1 cellular context compared by ENCODE assay signal in genomic region chr15:74412159-74412558, GRCh38.
A peak's percentile ranks its signal among the peaks of the same experiment; 100 is the strongest.
TF ChIP-seq lines count a peak whose summit lies in the region.

No MANE protein-coding gene starts in this region.

TF ChIP-seq in HepG2, 621 proteins besides CTCF, POLR2A, EP300 and RAD21:
- TF ChIP-seq KDM5B (CRISPR knock-in tag; IDR thresholded peaks at IDR 0.05; ENCODE audit: borderline replicate concordance) (no peak), ZNF768 (CRISPR knock-in tag; IDR thresholded peaks at IDR 0.05) (peak; percentile 93)
